In the genomic region with DNA sequence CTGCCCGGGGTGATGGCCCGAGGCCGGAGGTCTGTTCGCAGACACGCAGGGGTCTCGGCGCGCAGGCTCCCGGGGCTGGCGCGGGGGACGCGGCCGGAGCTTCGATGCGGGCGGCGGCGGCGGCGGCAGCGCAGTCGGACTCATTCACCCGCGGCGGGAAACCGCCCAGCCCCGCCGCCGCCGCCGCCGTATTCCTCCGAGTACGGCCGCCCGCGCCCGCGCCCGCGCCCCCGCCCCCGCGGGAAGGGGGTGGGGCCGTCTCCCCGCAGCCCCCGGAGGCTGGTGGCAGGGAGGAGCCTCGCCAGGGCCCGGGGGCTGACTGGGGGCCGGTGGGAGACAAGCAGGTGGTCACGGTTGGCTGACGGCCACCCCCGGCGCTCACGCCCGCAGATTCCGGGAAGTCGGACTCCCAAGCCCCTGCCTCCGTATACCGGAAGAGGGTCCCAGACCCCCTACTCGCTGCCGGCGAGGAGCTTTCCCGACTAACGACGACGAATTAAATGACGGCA, we compare ENCODE assay signal across 1 cellular context.
TF ChIP-seq lines count a peak whose summit lies in the region.

C2CD4C (minus strand) TSS at position 142 of the 509 bp plus-strand sequence. CDS start 786 bp downstream, outside the sequence.

TF ChIP-seq in IMR-90, 13 proteins besides CTCF, POLR2A, EP300 and RAD21 (continued from another document):
- TF ChIP-seq, protein P1, sequence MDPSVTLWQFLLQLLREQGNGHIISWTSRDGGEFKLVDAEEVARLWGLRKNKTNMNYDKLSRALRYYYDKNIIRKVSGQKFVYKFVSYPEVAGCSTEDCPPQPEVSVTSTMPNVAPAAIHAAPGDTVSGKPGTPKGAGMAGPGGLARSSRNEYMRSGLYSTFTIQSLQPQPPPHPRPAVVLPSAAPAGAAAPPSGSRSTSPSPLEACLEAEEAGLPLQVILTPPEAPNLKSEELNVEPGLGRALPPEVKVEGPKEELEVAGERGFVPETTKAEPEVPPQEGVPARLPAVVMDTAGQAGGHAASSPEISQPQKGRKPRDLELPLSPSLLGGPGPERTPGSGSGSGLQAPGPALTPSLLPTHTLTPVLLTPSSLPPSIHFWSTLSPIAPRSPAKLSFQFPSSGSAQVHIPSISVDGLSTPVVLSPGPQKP (IDR thresholded peaks at IDR 0.05; ENCODE audit: borderline replicate concordance, low read depth, low read length), result no peak
